Comparison of ENCODE assay signal across 18 cellular contexts in genomic region chr9:121639619-121640018, GRCh38. TPM values are rescaled to one million over a fixed set of nuclear protein-coding genes. Genes with fewer than 3 reads are reported as not detected.
A peak's percentile ranks its signal among the peaks of the same experiment; 100 is the strongest.
DNase-seq lines count a peak whose midpoint lies in the region; ATAC-seq and TF ChIP-seq lines count a peak whose summit lies in the region.
"Had no signal": no experiment of that assay in that cellular context is flagged by ENCODE, and none has a peak within 500 bp of the region (broad histone marks: within the 10 kb centered on the region; RNA-seq: fewer than 3 reads in every experiment).

No MANE protein-coding gene starts in this region.

- H3K9me3 ChIP-seq in HEK293 (ENCODE audit: control insufficient read depth, insufficient read depth, low read depth, low read length) (no peaks in the 10 kb centered on the region), mesenchymal stem cell (ENCODE audit: control insufficient read depth, low read length) (no peaks in the 10 kb centered on the region)
- H3K9me3 ChIP-seq: A549, Caco-2, SJSA1 had no signal

- H2BK15ac ChIP-seq in mesenchymal stem cell (ENCODE audit: low read depth, poor library complexity, severe bottlenecking) = no peak overlapping the region

- H3K27me3 ChIP-seq in mesenchymal stem cell (ENCODE audit: control insufficient read depth in 1 of 2, insufficient read depth in 1 of 2, low read length in 2 of 2) = peaks cover 0 to 21% of the 10 kb centered on the region in 2 experiments
- H3K27me3 ChIP-seq: SJSA1 had no signal

- no peak overlapping the region for H3K4me2 ChIP-seq in mesenchymal stem cell (ENCODE audit: low read length, poor library complexity, severe bottlenecking)
- H3K4me2 ChIP-seq: A549, PC-9 had no signal

- no peak overlapping the region for H2BK5ac ChIP-seq in mesenchymal stem cell (ENCODE audit: low read depth, low read length, poor library complexity, severe bottlenecking)

- TF ChIP-seq CTCF in HEK293 (tag by site-specific recombination; IDR thresholded peaks at IDR 0.05) = no peak

- H3K9ac ChIP-seq in mesenchymal stem cell (ENCODE audit: low read length) = no peak overlapping the region

- no peaks in the 10 kb centered on the region for H3K4me1 ChIP-seq in HEK293 (ENCODE audit: control insufficient read depth, insufficient read depth, low read length)
- peaks cover 29% of the 10 kb centered on the region for H3K4me1 ChIP-seq in mesenchymal stem cell (ENCODE audit: control insufficient read depth, insufficient read depth, low read depth, low read length)
- H3K4me1 ChIP-seq: SJSA1 had no signal

- H3K4ac ChIP-seq in mesenchymal stem cell (ENCODE audit: low read depth in 1 of 2, low read length in 2 of 2) = peak overlapping the region in 1 of 2 experiments; percentile 6

- WGBS in mesenchymal stem cell = 91% methylated on average over 6 of the region's 6 CpGs

- no peak overlapping the region for H3K4me3 ChIP-seq in HEK293 (ENCODE audit: low read depth, low read length)
- H3K4me3 ChIP-seq in mesenchymal stem cell (ENCODE audit: insufficient read depth in 1 of 2, low read depth in 1 of 2, low read length in 2 of 2) = no peak overlapping the region
- H3K4me3 ChIP-seq: A549, PC-9, SJSA1 had no signal

- H3K18ac ChIP-seq in mesenchymal stem cell (ENCODE audit: low read depth in 1 of 2, low read length in 2 of 2) = no peak overlapping the region

- no peak overlapping the region for H2BK120ac ChIP-seq in mesenchymal stem cell (ENCODE audit: low read depth, low read length)

- POLR2A ChIA-PET in HEK293 (lab: Yijun Ruan, JAX) = interaction anchor here (1.2 kb wide), 1 partner anchor 12 kb away, joined by 4 read pairs; no protein-coding TSS in a partner anchor

- no peak overlapping the region for H3K14ac ChIP-seq in mesenchymal stem cell (ENCODE audit: low read length in 2 of 2)

- no peak overlapping the region for H3K23ac ChIP-seq in mesenchymal stem cell (ENCODE audit: low read length in 2 of 2)

- no peak overlapping the region for H2BK12ac ChIP-seq in mesenchymal stem cell (ENCODE audit: low read length in 2 of 2)

- H3K36me3 ChIP-seq in HEK293 (ENCODE audit: control insufficient read depth in 2 of 2, insufficient read depth in 1 of 2, low read length in 2 of 2) = no peaks in the 10 kb centered on the region
- H3K36me3 ChIP-seq in mesenchymal stem cell (ENCODE audit: control insufficient read depth in 1 of 2, insufficient read depth in 2 of 2, low read depth in 1 of 2, low read length in 2 of 2) = no peaks in the 10 kb centered on the region
- H3K36me3 ChIP-seq: SJSA1 had no signal

- ATAC-seq in GM19467 (IDR thresholded peaks at IDR 0.05; ENCODE audit: unreplicated experiment) = no peak
- ATAC-seq: CD8-positive, alpha-beta T cell had no signal

- peak overlapping the region; percentile 17 for H2AK5ac ChIP-seq in mesenchymal stem cell (ENCODE audit: low read length, severe bottlenecking)

- no peak overlapping the region for H4K91ac ChIP-seq in mesenchymal stem cell (ENCODE audit: low read length)

- CTCF ChIA-PET in HEK293 (lab: Yijun Ruan, JAX) = interaction anchor here (0.6 to 3.3 kb wide), 19 partner anchors 9 to 372 kb away, joined by 3 to 18 read pairs (median 5); no protein-coding TSS in a partner anchor

- no peak overlapping the region for H3K27ac ChIP-seq in HEK293 (ENCODE audit: extremely low read depth, low read depth, low read length)
- peak overlapping the region; percentile 40 for H3K27ac ChIP-seq in caudate nucleus (ENCODE audit: low read depth, low read length)
- H3K27ac ChIP-seq in mesenchymal stem cell (ENCODE audit: low read length, poor library complexity, severe bottlenecking) = no peak overlapping the region
- H3K27ac ChIP-seq in substantia nigra (ENCODE audit: low read depth, low read length, poor library complexity, severe bottlenecking) = peak overlapping the region; percentile 84
- H3K27ac ChIP-seq: A549, C4-2B, PC-9, SJSA1 had no signal

- no peak overlapping the region for H2AFZ ChIP-seq in mesenchymal stem cell (ENCODE audit: low read depth, low read length)
- H2AFZ ChIP-seq: PC-9 had no signal

- DNase-seq in caudate nucleus (lab: John Stamatoyannopoulos, UW) (no peak), mesenchymal stem cell (no peak), substantia nigra (lab: John Stamatoyannopoulos, UW) (no peak), DMS79 (lab: John Stamatoyannopoulos, UW) (no peak)
- no peak for DNase-seq in effector CD4-positive, alpha-beta T cell
- DNase-seq: DMS79 treated with DMSO at 0.1 percent for 48 hours, GF-D8, NCI-H146, NCI-H2107, NCI-H524 treated with DMSO at 0.1 percent for 48 hours had no signal

- no peak overlapping the region for H4K8ac ChIP-seq in mesenchymal stem cell (ENCODE audit: low read length)

- H3K79me1 ChIP-seq in mesenchymal stem cell (replicated peaks; ENCODE audit: low read length, poor library complexity, severe bottlenecking) = no peaks in the 10 kb centered on the region

TF ChIP-seq in HEK293, 187 proteins besides CTCF, POLR2A, EP300 and RAD21:
- TF ChIP-seq, protein P1, sequence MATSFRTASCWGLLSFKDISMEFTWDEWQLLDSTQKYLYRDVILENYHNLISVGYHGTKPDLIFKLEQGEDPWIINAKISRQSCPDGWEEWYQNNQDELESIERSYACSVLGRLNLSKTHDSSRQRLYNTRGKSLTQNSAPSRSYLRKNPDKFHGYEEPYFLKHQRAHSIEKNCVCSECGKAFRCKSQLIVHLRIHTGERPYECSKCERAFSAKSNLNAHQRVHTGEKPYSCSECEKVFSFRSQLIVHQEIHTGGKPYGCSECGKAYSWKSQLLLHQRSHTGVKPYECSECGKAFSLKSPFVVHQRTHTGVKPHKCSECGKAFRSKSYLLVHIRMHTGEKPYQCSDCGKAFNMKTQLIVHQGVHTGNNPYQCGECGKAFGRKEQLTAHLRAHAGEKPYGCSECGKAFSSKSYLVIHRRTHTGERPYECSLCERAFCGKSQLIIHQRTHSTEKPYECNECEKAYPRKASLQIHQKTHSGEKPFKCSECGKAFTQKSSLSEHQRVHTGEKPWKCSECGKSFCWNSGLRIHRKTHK (tag by site-specific recombination; IDR thresholded peaks at IDR 0.05) = no peak
- TF ChIP-seq SCRT2 (tag by site-specific recombination; IDR thresholded peaks at IDR 0.05) (peak; percentile 87), SCRT1 (tag by site-specific recombination; IDR thresholded peaks at IDR 0.05; ENCODE audit: borderline replicate concordance) (peak; percentile 65; the same call in 1 of the 2 replicates), KLF1 (tag by site-specific recombination; IDR thresholded peaks at IDR 0.05) (no peak)

RNA-seq across cellular contexts. Expression of gene DAB2IP, which starts 11.8 kb away (rescaled TPM):
- polyA plus RNA-seq in mesenchymal stem cell (2013, experiment 1 of 2) = 13.7 TPM
- polyA plus RNA-seq in mesenchymal stem cell (2013, experiment 2 of 2) = 12.0 TPM

Comparison
In these comparisons a context has a peak if more than half of its experiments do, and no peak if none do; other contexts are left out.
1. H3K27ac ChIP-seq: peak in caudate nucleus (single experiment) and substantia nigra (single experiment); none in HEK293 (single experiment) and mesenchymal stem cell (single experiment).